In genomic region chr15:71440479-71441071, GRCh38 we compare ENCODE assay signal across 8 cellular contexts.
DNase-seq lines count a peak whose midpoint lies in the region; ATAC-seq and TF ChIP-seq lines count a peak whose summit lies in the region.

No MANE protein-coding gene starts in this region.

- H2AK5ac ChIP-seq in mesendoderm (ENCODE audit: low read length) = no peak overlapping the region

- no peak overlapping the region for H4K8ac ChIP-seq in mesendoderm (ENCODE audit: low read depth, low read length)

- no peak overlapping the region for H3K18ac ChIP-seq in mesendoderm (ENCODE audit: low read length)

- TF ChIP-seq CTCF in HFF-Myc (IDR thresholded peaks at IDR 0.05; ENCODE audit: low read depth, low read length, missing control alignments) (peak; percentile 27), colonic mucosa (IDR thresholded peaks at IDR 0.05) (peak; percentile 46)

- H3K4me1 ChIP-seq in colonic mucosa (no peaks in the 10 kb centered on the region), mesendoderm (ENCODE audit: control insufficient read depth, low read depth, low read length) (no peaks in the 10 kb centered on the region)

- H2BK15ac ChIP-seq in mesendoderm (replicated peaks; ENCODE audit: low read depth) = no peak overlapping the region

- H2BK120ac ChIP-seq in mesendoderm (ENCODE audit: low read depth, low read length) = no peak overlapping the region

- H3K9ac ChIP-seq in colonic mucosa (ENCODE audit: low read depth in 2 of 2, low read length in 2 of 2) (no peak overlapping the region), mesendoderm (ENCODE audit: low read length) (no peak overlapping the region)

- no peaks in the 10 kb centered on the region for H3K9me3 ChIP-seq in colonic mucosa

- ATAC-seq in GM18517 (IDR thresholded peaks at IDR 0.05; ENCODE audit: unreplicated experiment) (no peak), GM18505 (IDR thresholded peaks at IDR 0.05; ENCODE audit: unreplicated experiment) (no peak)

- no peaks in the 10 kb centered on the region for H3K79me1 ChIP-seq in mesendoderm (ENCODE audit: low read length)

- H3K4me3 ChIP-seq in HFF-Myc (replicated peaks; ENCODE audit: low read depth, low read length) (no peak overlapping the region), colonic mucosa (no peak overlapping the region), mesendoderm (ENCODE audit: low read length) (no peak overlapping the region)

- no peaks in the 10 kb centered on the region for H3K36me3 ChIP-seq in colonic mucosa
- H3K36me3 ChIP-seq in mesendoderm (ENCODE audit: control insufficient read depth, insufficient read depth, low read length) = no peaks in the 10 kb centered on the region

- H4K5ac ChIP-seq in mesendoderm (ENCODE audit: low read length) = no peak overlapping the region

- H3K27ac ChIP-seq in colonic mucosa = no peak overlapping the region
- H3K27ac ChIP-seq in mesendoderm (ENCODE audit: low read depth, low read length) = no peak overlapping the region

- no peak overlapping the region for H3K56ac ChIP-seq in mesendoderm (ENCODE audit: low read length)

- WGBS in mesendoderm (ENCODE audit: extremely low coverage, insufficient coverage, low lambda C conversion rate) = no CpG with 5 or more reads among the region's 3 CpGs

- no peak for TF ChIP-seq POLR2A in GM18505 (IDR thresholded peaks at IDR 0.05; ENCODE audit: borderline replicate concordance, extremely low read depth, insufficient read depth, insufficient read length)

- H3K23ac ChIP-seq in mesendoderm (ENCODE audit: low read length) = no peak overlapping the region

- no peak overlapping the region for H3K4me2 ChIP-seq in mesendoderm (ENCODE audit: low read length)

- H3K4ac ChIP-seq in mesendoderm (ENCODE audit: low read depth, low read length) = no peak overlapping the region

- no peak overlapping the region for H2BK5ac ChIP-seq in mesendoderm (ENCODE audit: low read length)

- intact Hi-C loops in colonic mucosa (cut with DNase I) = loop anchor here (5.0 to 10.0 kb wide), 2 partner anchors 428 to 466 kb away; no protein-coding TSS in a partner anchor

- DNase-seq in Ammon's horn (ENCODE audit: low spot score) (peak; percentile 71), HFF-Myc (ENCODE audit: extremely low read depth, low read depth) (peak; percentile 58), NCI-H82 treated with DMSO at 0.1 percent for 48 hours (lab: John Stamatoyannopoulos, UW; ENCODE audit: unreplicated experiment) (peak; percentile 63), colonic mucosa (no peak), mesendoderm (peak; percentile 52), cerebellar nuclear complex (lab: John Stamatoyannopoulos, UW) (no peak)

- no peaks in the 10 kb centered on the region for H3K27me3 ChIP-seq in colonic mucosa
- H3K27me3 ChIP-seq in mesendoderm (ENCODE audit: insufficient read depth, low read length, poor library complexity) = no peaks in the 10 kb centered on the region

- H3K79me2 ChIP-seq in mesendoderm (ENCODE audit: control insufficient read depth, insufficient read depth, low read length) = no peaks in the 10 kb centered on the region

Comparison
In these comparisons a context has a peak if more than half of its experiments do, and no peak if none do; other contexts are left out.
1. DNase-seq: peak in Ammon's horn (single experiment), HFF-Myc (single experiment), NCI-H82 treated with DMSO at 0.1 percent for 48 hours (single experiment) and mesendoderm (single experiment); none in colonic mucosa (single experiment) and cerebellar nuclear complex (0 of 2).